Comparison of ENCODE assay signal across 22 cellular contexts in genomic region chr2:12484536-12485115, GRCh38.
DNase-seq lines count a peak whose midpoint lies in the region; ATAC-seq lines count a peak whose summit lies in the region.
"Had no signal": no experiment of that assay in that cellular context is flagged by ENCODE, and none has a peak within 500 bp of the region (broad histone marks: within the 10 kb centered on the region; RNA-seq: fewer than 3 reads in every experiment).

No MANE protein-coding gene starts in this region.

- no CpG with 5 or more reads among the region's 3 CpGs for WGBS in neuronal stem cell (ENCODE audit: extremely low coverage in 2 of 2, insufficient read length in 2 of 2, insufficient replicate concordance in 1 of 2), 2 donors

- H2AK5ac ChIP-seq in neuronal stem cell (ENCODE audit: low read depth, low read length): no peak overlapping the region

- no peaks in the 10 kb centered on the region for H3K27me3 Mint-ChIP-seq in CD4-positive, alpha-beta memory T cell
- no peaks in the 10 kb centered on the region for H3K27me3 Mint-ChIP-seq in central memory CD8-positive, alpha-beta T cell
- H3K27me3 Mint-ChIP-seq: activated CD4-positive, alpha-beta T cell treated with anti-CD3 and anti-CD28 coated beads, Interleukin-2, amount 10 ng/mL, durations not matched to agents 7 days and 5 days; stimulated activated naive CD8-positive, alpha-beta T cell treated with anti-CD3 and anti-CD28 coated beads, Interleukin-15, amount 100 ng/mL, for 72 hours had no signal

- CTCF ChIA-PET in CD4-positive, alpha-beta memory T cell (lab: Charles Lee; ENCODE audit: partially characterized antibody): interaction anchor here (1.2 kb wide), 1 partner anchor 8 kb away, joined by 3 read pairs; no protein-coding TSS in a partner anchor

- H2BK12ac ChIP-seq in neuronal stem cell (ENCODE audit: low read length): no peak overlapping the region

- ATAC-seq in central memory CD8-positive, alpha-beta T cell (replicated peaks; ENCODE audit: extremely low read depth, poor library complexity, severe bottlenecking): no peak
- ATAC-seq in GM21723 (IDR thresholded peaks at IDR 0.05; ENCODE audit: unreplicated experiment) (no peak), GM19397 (IDR thresholded peaks at IDR 0.05; ENCODE audit: unreplicated experiment) (no peak)
- ATAC-seq: left lobe of liver; stimulated activated naive CD8-positive, alpha-beta T cell treated with anti-CD3 and anti-CD28 coated beads, Interleukin-15, amount 100 ng/mL, for 72 hours had no signal

- no peak overlapping the region for H2AFZ ChIP-seq in neuronal stem cell (ENCODE audit: low read length)

- H3K4me3 Mint-ChIP-seq in CD4-positive, alpha-beta memory T cell: peak overlapping the region in 5 of 8 donors; percentile 11 to 65 (median 29)
- H3K4me3 Mint-ChIP-seq in central memory CD8-positive, alpha-beta T cell: no peak overlapping the region
- H3K4me3 Mint-ChIP-seq: activated CD4-positive, alpha-beta T cell treated with anti-CD3 and anti-CD28 coated beads, Interleukin-2, amount 10 ng/mL, durations not matched to agents 7 days and 5 days; stimulated activated naive CD8-positive, alpha-beta T cell treated with anti-CD3 and anti-CD28 coated beads, Interleukin-15, amount 100 ng/mL, for 72 hours had no signal

- intact Hi-C loops in CD4-positive, alpha-beta memory T cell (cut with micrococcal nuclease): no loop called here

- H3K4me2 ChIP-seq in neuronal stem cell (ENCODE audit: insufficient read depth, low read length, poor library complexity, severe bottlenecking): no peak overlapping the region

- H3K4ac ChIP-seq in neuronal stem cell (ENCODE audit: low read length): no peak overlapping the region

- no peak overlapping the region for H2BK15ac ChIP-seq in neuronal stem cell (ENCODE audit: low read length)

- no peaks in the 10 kb centered on the region for H3K36me3 ChIP-seq in CD4-positive, alpha-beta memory T cell (ENCODE audit: insufficient read depth, low read length)
- no peaks in the 10 kb centered on the region for H3K36me3 ChIP-seq in neuronal stem cell (replicated peaks in 1 of 2; ENCODE audit: control insufficient read depth in 2 of 2, insufficient read depth in 2 of 2, low read length in 2 of 2)
- H3K36me3 ChIP-seq: cardiac muscle cell, esophagus squamous epithelium, MG63, upper lobe of left lung had no signal

- peaks cover 50 to 56% (median 54%) of the 10 kb centered on the region in 4 donors for H3K4me1 Mint-ChIP-seq in CD4-positive, alpha-beta memory T cell
- peaks cover 43% of the 10 kb centered on the region for H3K4me1 Mint-ChIP-seq in central memory CD8-positive, alpha-beta T cell

- H3K14ac ChIP-seq in neuronal stem cell (ENCODE audit: low read length): no peak overlapping the region

- peak overlapping the region; percentile 42 for H3K18ac ChIP-seq in neuronal stem cell (ENCODE audit: low read length)

- no peaks in the 10 kb centered on the region for H3K9me3 ChIP-seq in CD4-positive, alpha-beta memory T cell (ENCODE audit: control insufficient read depth in 1 of 2, low read length in 2 of 2)
- peaks cover 0 to 8% of the 10 kb centered on the region in 2 donors for H3K9me3 ChIP-seq in neuronal stem cell (replicated peaks in 1 of 2; ENCODE audit: control insufficient read depth in 2 of 2, insufficient read depth in 1 of 2, low read depth in 1 of 2, low read length in 2 of 2)
- H3K9me3 ChIP-seq: esophagus squamous epithelium, upper lobe of left lung had no signal

- no peak overlapping the region for H3K9ac ChIP-seq in neuronal stem cell (ENCODE audit: low read depth, low read length, poor library complexity)

- peaks cover 0 to 3% of the 10 kb centered on the region in 2 donors for H3K36me3 Mint-ChIP-seq in CD4-positive, alpha-beta memory T cell
- peaks cover 2% of the 10 kb centered on the region for H3K36me3 Mint-ChIP-seq in central memory CD8-positive, alpha-beta T cell (ENCODE audit: insufficient read depth)

- no peak overlapping the region for H3K4me3 ChIP-seq in CD4-positive, alpha-beta memory T cell (ENCODE audit: low read length in 2 of 2)
- no peak overlapping the region for H3K4me3 ChIP-seq in neuronal stem cell (ENCODE audit: low read length in 2 of 2)
- H3K4me3 ChIP-seq: cardiac muscle cell, esophagus squamous epithelium, MG63, upper lobe of left lung had no signal

- peaks cover 62% of the 10 kb centered on the region for H3K4me1 ChIP-seq in CD4-positive, alpha-beta memory T cell (ENCODE audit: insufficient read depth, low read length)
- H3K4me1 ChIP-seq in neuronal stem cell (ENCODE audit: control insufficient read depth in 2 of 2, insufficient read depth in 1 of 2, low read depth in 1 of 2, low read length in 2 of 2): peaks cover 0 to 3% of the 10 kb centered on the region in 2 donors

- no peak overlapping the region for H3K27ac ChIP-seq in CD4-positive, alpha-beta memory T cell (ENCODE audit: low read depth, low read length)
- H3K27ac ChIP-seq in neuronal stem cell (replicated peaks; ENCODE audit: low read length): no peak overlapping the region
- H3K27ac ChIP-seq: cardiac muscle cell, esophagus squamous epithelium, upper lobe of left lung had no signal

- no peak overlapping the region for H4K8ac ChIP-seq in neuronal stem cell (ENCODE audit: low read depth, low read length)

- no peaks in the 10 kb centered on the region for H3K27me3 ChIP-seq in CD4-positive, alpha-beta memory T cell (ENCODE audit: insufficient read depth, low read length)
- H3K27me3 ChIP-seq in neuronal stem cell (ENCODE audit: control insufficient read depth in 3 of 3, insufficient read depth in 3 of 3, low read depth in 1 of 3, low read length in 3 of 3): no peaks in the 10 kb centered on the region
- H3K27me3 ChIP-seq: cardiac muscle cell, esophagus squamous epithelium, MG63, upper lobe of left lung had no signal

- no peak overlapping the region for H2BK5ac ChIP-seq in neuronal stem cell (ENCODE audit: low read length)

- no peak for DNase-seq in CD4-positive, alpha-beta memory T cell
- peak; percentile 31 for DNase-seq in HT1080 (ENCODE audit: low read depth)
- DNase-seq in central memory CD8-positive, alpha-beta T cell (ENCODE audit: low spot score in 2 of 2): no peak
- no peak for DNase-seq in neuronal stem cell (ENCODE audit: low spot score)
- no peak for DNase-seq in mucosa of gallbladder (ENCODE audit: low spot score)
- DNase-seq: activated CD4-positive, alpha-beta T cell treated with anti-CD3 and anti-CD28 coated beads, Interleukin-2, amount 10 ng/mL, durations not matched to agents 7 days and 5 days; activated CD8-positive, alpha-beta memory T cell treated with anti-CD3 and anti-CD28 coated beads, Interleukin-2, amount 50 U/mL, for 48 hours; activated effector memory CD4-positive, alpha-beta T cell treated with anti-CD3 and anti-CD28 coated beads, Interleukin-2, amount 50 U/mL, for 16 hours; effector CD4-positive, alpha-beta T cell; esophagus squamous epithelium; MG63; NCI-H146; NCI-H2171; NCI-H526 treated with DMSO at 0.1 percent for 48 hours; SHP77; stimulated activated CD4-positive, alpha-beta T cell treated with anti-CD3 and anti-CD28 coated beads, Interleukin-4, amount 100 ng/mL, for 24 hours; stimulated activated naive CD8-positive, alpha-beta T cell treated with anti-CD3 and anti-CD28 coated beads, Interleukin-15, amount 100 ng/mL, for 72 hours; upper lobe of left lung had no signal

- no peaks in the 10 kb centered on the region for H3K79me1 ChIP-seq in neuronal stem cell (ENCODE audit: low read depth, low read length)

- peak overlapping the region in 5 of 7 donors; percentile 36 to 57 (median 53) for H3K27ac Mint-ChIP-seq in CD4-positive, alpha-beta memory T cell
- H3K27ac Mint-ChIP-seq in central memory CD8-positive, alpha-beta T cell (ENCODE audit: low read depth): peak overlapping the region; percentile 63
- H3K27ac Mint-ChIP-seq: activated CD4-positive, alpha-beta T cell treated with anti-CD3 and anti-CD28 coated beads, Interleukin-2, amount 10 ng/mL, durations not matched to agents 7 days and 5 days; stimulated activated naive CD8-positive, alpha-beta T cell treated with anti-CD3 and anti-CD28 coated beads, Interleukin-15, amount 100 ng/mL, for 72 hours had no signal

- no peak overlapping the region for H4K91ac ChIP-seq in neuronal stem cell (ENCODE audit: low read depth, low read length, poor library complexity)

- no peak overlapping the region for H3K23ac ChIP-seq in neuronal stem cell (ENCODE audit: low read depth, low read length, poor library complexity)

- H2BK120ac ChIP-seq in neuronal stem cell (ENCODE audit: low read depth, low read length): no peak overlapping the region

- H3K9me3 Mint-ChIP-seq in CD4-positive, alpha-beta memory T cell: peaks cover 0 to 3% (median 0%) of the 10 kb centered on the region in 8 donors
- H3K9me3 Mint-ChIP-seq in central memory CD8-positive, alpha-beta T cell: no peaks in the 10 kb centered on the region
- H3K9me3 Mint-ChIP-seq: stimulated activated naive CD8-positive, alpha-beta T cell treated with anti-CD3 and anti-CD28 coated beads, Interleukin-15, amount 100 ng/mL, for 72 hours had no signal

- POLR2A ChIA-PET in CD4-positive, alpha-beta memory T cell (lab: Charles Lee; ENCODE audit: partially characterized antibody): interaction anchor here (2.3 kb wide), 1 partner anchor 233 kb away, joined by 5 read pairs; the partner anchor contains the start of gene TRIB2
